Comparison of ENCODE assay signal across 1 cellular context in genomic region chr12:8629486-8630033, GRCh38.
TF ChIP-seq lines count a peak whose summit lies in the region.

No MANE protein-coding gene starts in this region.

TF ChIP-seq in SK-N-SH treated with all-trans-retinoic acid at 6 μM for 48 hours, 23 proteins besides CTCF, POLR2A, EP300 and RAD21 (continued from another document):
- TF ChIP-seq CSRNP3 (CRISPR knock-in tag; IDR thresholded peaks at IDR 0.05) = no peak
- no peak for TF ChIP-seq TCF4 (CRISPR knock-in tag; IDR thresholded peaks at IDR 0.05; ENCODE audit: borderline replicate concordance)
- no peak for TF ChIP-seq POU6F1 (CRISPR knock-in tag; IDR thresholded peaks at IDR 0.05; ENCODE audit: borderline replicate concordance, low read depth)
